ENCODE assay signal across 20 cellular contexts in genomic region chr12:49944718-49945117, GRCh38. TPM values are rescaled to one million over a fixed set of nuclear protein-coding genes. Genes with fewer than 3 reads are reported as not detected.
DNase-seq lines count a peak whose midpoint lies in the region; ATAC-seq and TF ChIP-seq lines count a peak whose summit lies in the region.
"Had no signal": no experiment of that assay in that cellular context is flagged by ENCODE, and none has a peak within 500 bp of the region (broad histone marks: within the 10 kb centered on the region; RNA-seq: fewer than 3 reads in every experiment).

No MANE protein-coding gene starts in this region.

- H3K79me2 ChIP-seq in DND-41 (ENCODE audit: insufficient read depth, low read length) = no peaks in the 10 kb centered on the region
- H3K79me2 ChIP-seq: hepatocyte had no signal

- H3K4me3 Mint-ChIP-seq in activated T-cell treated with anti-CD3 and anti-CD28 coated beads, Interleukin-2, amount 50 U/mL, for 24 hours = peak overlapping the region; percentile 77
- peak overlapping the region; percentile 83 for H3K4me3 Mint-ChIP-seq in activated T-helper 17 cell treated with anti-CD3 and anti-CD28 coated beads, Interleukin-2, amount 50 U/mL, for 72 hours
- no peak overlapping the region for H3K4me3 Mint-ChIP-seq in effector memory CD8-positive, alpha-beta T cell

- no peak overlapping the region for H3K27ac ChIP-seq in DND-41 (ENCODE audit: low read length)
- H3K27ac ChIP-seq in neutrophil = peak overlapping the region; percentile 67
- H3K27ac ChIP-seq: brain microvascular endothelial cell, foreskin keratinocyte, hepatocyte, Peyer's patch, prostate gland had no signal

- H3K4me1 ChIP-seq in DND-41 (ENCODE audit: insufficient read depth, low read length) (peaks cover 9% of the 10 kb centered on the region), neutrophil (ENCODE audit: control insufficient read depth in 1 of 2, insufficient read depth in 1 of 2, low read depth in 1 of 2, low read length in 1 of 2) (peaks cover 42 to 46% of the 10 kb centered on the region in 2 experiments)
- H3K4me1 ChIP-seq: Peyer's patch, prostate gland had no signal

- no peak overlapping the region for H3K4me3 ChIP-seq in DND-41 (ENCODE audit: low read depth in 1 of 2, low read length in 2 of 2)
- H3K4me3 ChIP-seq in neutrophil (ENCODE audit: low read depth in 1 of 2, low read length in 1 of 2) = peak overlapping the region in 1 of 2 experiments; percentile 51
- H3K4me3 ChIP-seq: hepatocyte, prostate gland had no signal

- H3K27ac Mint-ChIP-seq in activated T-cell treated with anti-CD3 and anti-CD28 coated beads, Interleukin-2, amount 50 U/mL, for 24 hours = peak overlapping the region; percentile 95
- peak overlapping the region; percentile 86 for H3K27ac Mint-ChIP-seq in activated T-helper 17 cell treated with anti-CD3 and anti-CD28 coated beads, Interleukin-2, amount 50 U/mL, for 72 hours
- peak overlapping the region in 1 of 2 donors; percentile 81 for H3K27ac Mint-ChIP-seq in effector memory CD8-positive, alpha-beta T cell

- H3K4me2 ChIP-seq in DND-41 (ENCODE audit: insufficient read depth, low read length) = peak overlapping the region; percentile 60; the same call in 1 of the 2 replicates

- no peaks in the 10 kb centered on the region for H3K36me3 ChIP-seq in DND-41 (ENCODE audit: insufficient read depth, low read length)
- H3K36me3 ChIP-seq in neutrophil = no peaks in the 10 kb centered on the region
- H3K36me3 ChIP-seq: brain microvascular endothelial cell, MG63, Peyer's patch, prostate gland had no signal

- peaks cover 32% of the 10 kb centered on the region for H3K4me1 Mint-ChIP-seq in activated T-cell treated with anti-CD3 and anti-CD28 coated beads, Interleukin-2, amount 50 U/mL, for 24 hours (ENCODE audit: low read depth)
- H3K4me1 Mint-ChIP-seq in activated T-helper 17 cell treated with anti-CD3 and anti-CD28 coated beads, Interleukin-2, amount 50 U/mL, for 72 hours = peaks cover 26% of the 10 kb centered on the region
- peaks cover 11 to 17% of the 10 kb centered on the region in 2 donors for H3K4me1 Mint-ChIP-seq in effector memory CD8-positive, alpha-beta T cell (ENCODE audit: low read depth in 2 of 2)

- 0 out of 2 replicates have a peak overlapping the region, but pooled peaks have one; percentile 41 for H2AFZ ChIP-seq in DND-41 (ENCODE audit: low read depth, low read length)
- H2AFZ ChIP-seq: hepatocyte had no signal

- no peak overlapping the region; the same call in 1 of the 2 replicates for H3K9ac ChIP-seq in DND-41 (ENCODE audit: low read depth, low read length)

- H3K27me3 ChIP-seq in DND-41 (ENCODE audit: insufficient read depth, low read length, poor library complexity) (peaks cover 3% of the 10 kb centered on the region), neutrophil (peaks cover 42% of the 10 kb centered on the region)
- H3K27me3 ChIP-seq: brain microvascular endothelial cell, foreskin keratinocyte, hepatocyte, MG63, Peyer's patch had no signal

- no peaks in the 10 kb centered on the region for H3K36me3 Mint-ChIP-seq in activated T-cell treated with anti-CD3 and anti-CD28 coated beads, Interleukin-2, amount 50 U/mL, for 24 hours (ENCODE audit: low read depth)
- H3K36me3 Mint-ChIP-seq in activated T-helper 17 cell treated with anti-CD3 and anti-CD28 coated beads, Interleukin-2, amount 50 U/mL, for 72 hours (ENCODE audit: low read depth) = no peaks in the 10 kb centered on the region
- H3K36me3 Mint-ChIP-seq in effector memory CD8-positive, alpha-beta T cell (ENCODE audit: insufficient read depth) = peaks cover 5% of the 10 kb centered on the region

- H3K9me3 ChIP-seq in DND-41 (ENCODE audit: insufficient read depth, low read length, severe bottlenecking) (no peaks in the 10 kb centered on the region), neutrophil (no peaks in the 10 kb centered on the region)
- H3K9me3 ChIP-seq: MG63, Peyer's patch, prostate gland had no signal

- H4K20me1 ChIP-seq in DND-41 (ENCODE audit: insufficient read depth, low read length) = no peaks in the 10 kb centered on the region

- TF ChIP-seq CTCF in DND-41 (IDR thresholded peaks at IDR 0.05; ENCODE audit: borderline replicate concordance, extremely low read depth, low read length, poor library complexity, severe bottlenecking) = no peak
- no peak for TF ChIP-seq CTCF in neutrophil (IDR thresholded peaks at IDR 0.05)

- no peaks in the 10 kb centered on the region for H3K27me3 Mint-ChIP-seq in activated T-cell treated with anti-CD3 and anti-CD28 coated beads, Interleukin-2, amount 50 U/mL, for 24 hours
- no peaks in the 10 kb centered on the region for H3K27me3 Mint-ChIP-seq in activated T-helper 17 cell treated with anti-CD3 and anti-CD28 coated beads, Interleukin-2, amount 50 U/mL, for 72 hours
- peaks cover 10 to 20% of the 10 kb centered on the region in 2 donors for H3K27me3 Mint-ChIP-seq in effector memory CD8-positive, alpha-beta T cell

- ATAC-seq in DND-41 (ENCODE audit: insufficient read depth, low read depth) = no peak
- no peak for ATAC-seq in activated T-helper 17 cell treated with anti-CD3 and anti-CD28 coated beads, Interleukin-2, amount 50 U/mL, for 72 hours (replicated peaks)
- no peak for ATAC-seq in effector memory CD8-positive, alpha-beta T cell (replicated peaks)
- ATAC-seq in HG02642 (IDR thresholded peaks at IDR 0.05; ENCODE audit: poor library complexity, unreplicated experiment) = no peak

- no peaks in the 10 kb centered on the region for H3K9me3 Mint-ChIP-seq in activated T-cell treated with anti-CD3 and anti-CD28 coated beads, Interleukin-2, amount 50 U/mL, for 24 hours
- H3K9me3 Mint-ChIP-seq in activated T-helper 17 cell treated with anti-CD3 and anti-CD28 coated beads, Interleukin-2, amount 50 U/mL, for 72 hours = no peaks in the 10 kb centered on the region
- no peaks in the 10 kb centered on the region for H3K9me3 Mint-ChIP-seq in effector memory CD8-positive, alpha-beta T cell

- peak; percentile 25 for DNase-seq in activated T-cell treated with anti-CD3 and anti-CD28 coated beads, Interleukin-2, amount 50 U/mL, for 24 hours
- DNase-seq in activated T-cell treated with anti-CD3 and anti-CD28 coated beads, Interleukin-2, amount 50 U/mL, for 48 hours = no peak
- DNase-seq in DND-41 (no peak), T-helper 9 cell (no peak)
- no peak for DNase-seq in effector memory CD8-positive, alpha-beta T cell
- DNase-seq: activated CD4-positive, alpha-beta T cell treated with anti-CD3 and anti-CD28 coated beads for 1 hour; activated CD8-positive, alpha-beta memory T cell treated with anti-CD3 and anti-CD28 coated beads, Interleukin-2, amount 50 U/mL, for 4 hours; cortex of kidney; islet precursor cell; MG63; stimulated activated CD4-positive, alpha-beta T cell treated with anti-CD3 and anti-CD28 coated beads, Interleukin-4, amount 100 ng/mL, for 1 hour had no signal

RNA-seq across cellular contexts. Expression of gene AQP2, which starts 5.8 kb away (rescaled TPM):
- not detected for total RNA-seq in activated T-helper 17 cell treated with anti-CD3 and anti-CD28 coated beads, Interleukin-2, amount 50 U/mL, for 72 hours
- total RNA-seq: foreskin keratinocyte, lung microvascular endothelial cell, Peyer's patch had no signal

RNA-seq across cellular contexts. Expression of gene AQP5, which starts 17.0 kb away (rescaled TPM):
- total RNA-seq in activated T-helper 17 cell treated with anti-CD3 and anti-CD28 coated beads, Interleukin-2, amount 50 U/mL, for 72 hours = not detected
- total RNA-seq: foreskin keratinocyte, lung microvascular endothelial cell, Peyer's patch had no signal

RNA-seq across cellular contexts. Expression of gene AQP6, which starts 28.0 kb away (rescaled TPM):
- total RNA-seq in activated T-helper 17 cell treated with anti-CD3 and anti-CD28 coated beads, Interleukin-2, amount 50 U/mL, for 72 hours = not detected
- total RNA-seq: hepatocyte, lung microvascular endothelial cell, Peyer's patch had no signal

RNA-seq across cellular contexts. Expression of gene FAIM2, which starts 41.0 kb away (rescaled TPM):
- total RNA-seq in activated T-helper 17 cell treated with anti-CD3 and anti-CD28 coated beads, Interleukin-2, amount 50 U/mL, for 72 hours = 1 to 10 TPM in 1 of 2 donors, under 1 TPM in 1; 0.73 to 1.6 TPM
- total RNA-seq: foreskin keratinocyte, lung microvascular endothelial cell had no signal

Comparison
In these comparisons a context has a peak if more than half of its experiments do, and no peak if none do; other contexts are left out.
1. H3K4me3 Mint-ChIP-seq: peak in activated T-cell treated with anti-CD3 and anti-CD28 coated beads, Interleukin-2, amount 50 U/mL, for 24 hours (single experiment) and activated T-helper 17 cell treated with anti-CD3 and anti-CD28 coated beads, Interleukin-2, amount 50 U/mL, for 72 hours (single experiment); none in effector memory CD8-positive, alpha-beta T cell (0 of 2).